Comparison of ENCODE assay signal across 15 cellular contexts in genomic region chr6:3380344-3381232, GRCh38.
DNase-seq lines count a peak whose midpoint lies in the region; ATAC-seq and TF ChIP-seq lines count a peak whose summit lies in the region.
"Had no signal": no experiment of that assay in that cellular context is flagged by ENCODE, and none has a peak within 500 bp of the region (broad histone marks: within the 10 kb centered on the region; RNA-seq: fewer than 3 reads in every experiment).

No MANE protein-coding gene starts in this region.

- H3K27ac Mint-ChIP-seq in GM23338 = no peak overlapping the region
- H3K27ac Mint-ChIP-seq: activated CD4-positive, alpha-beta memory T cell treated with anti-CD3 and anti-CD28 coated beads for 36 hours; activated T-helper 2 cell treated with anti-CD3 and anti-CD28 coated beads, Interferon-gamma antibody, Interleukin-2, Interleukin-4, amounts not matched to agents 10 μg/mL and 5 μg/mL and 100 μg/mL, durations not matched to agents 14 hours and 24 hours and 36 hours; stimulated activated memory B cell treated with anti-CD40 and anti-IgM and Interleukin-4, amounts not matched to agents 10 μg/mL and 1 μg/mL and 100 μg/mL, for 72 hours had no signal

- H3K27me3 Mint-ChIP-seq in GM23338 (ENCODE audit: insufficient read depth, low read depth, poor library complexity) = peaks cover 7% of the 10 kb centered on the region
- H3K27me3 Mint-ChIP-seq: activated CD4-positive, alpha-beta memory T cell treated with anti-CD3 and anti-CD28 coated beads for 36 hours had no signal

- H4K20me1 ChIP-seq in GM23338 (replicated peaks; ENCODE audit: insufficient read depth) = peaks cover 14% of the 10 kb centered on the region

- no peaks in the 10 kb centered on the region for H3K36me3 ChIP-seq in GM23338 (ENCODE audit: insufficient read depth)
- no peaks in the 10 kb centered on the region for H3K36me3 ChIP-seq in stomach

- H3K27ac ChIP-seq in GM23338 (ENCODE audit: low read depth) (no peak overlapping the region), layer of hippocampus (ENCODE audit: low read depth, low read length) (peak overlapping the region; percentile 72), stomach (peak overlapping the region; percentile 75 to 88 (median 78))

- no peak for TF ChIP-seq POLR2A in stomach (IDR thresholded peaks at IDR 0.05)

- 31 to 58% (median 50%) methylated on average over 11 of the region's 11 CpGs for WGBS in stomach, 5 donors

- no peak for TF ChIP-seq CTCF in GM23338 (conservative IDR thresholded peaks at IDR 0.05; ENCODE audit: low read depth in 2 of 2)
- TF ChIP-seq CTCF in stomach (IDR thresholded peaks at IDR 0.05) = no peak
- no peak for TF ChIP-seq CTCF in foreskin fibroblast (IDR thresholded peaks at IDR 0.05; ENCODE audit: low read depth, low read length)

- H3K27me3 ChIP-seq in GM23338 (ENCODE audit: insufficient read depth) = no peaks in the 10 kb centered on the region
- H3K27me3 ChIP-seq in layer of hippocampus (ENCODE audit: control insufficient read depth, insufficient read depth, low read length) = no peaks in the 10 kb centered on the region
- H3K27me3 ChIP-seq in stomach = no peaks in the 10 kb centered on the region

- no peaks in the 10 kb centered on the region for H3K9me2 ChIP-seq in GM23338 (ENCODE audit: insufficient read depth)

- peak; percentile 23; the same call in 1 of the 3 replicates for ATAC-seq in GM23338
- ATAC-seq: stimulated activated memory B cell treated with anti-CD40 and anti-IgM and Interleukin-4, amounts not matched to agents 10 μg/mL and 1 μg/mL and 100 μg/mL, for 72 hours had no signal

- H3K4me3 Mint-ChIP-seq in GM23338 = no peak overlapping the region
- H3K4me3 Mint-ChIP-seq: activated CD4-positive, alpha-beta memory T cell treated with anti-CD3 and anti-CD28 coated beads for 36 hours; stimulated activated memory B cell treated with anti-CD40 and anti-IgM and Interleukin-4, amounts not matched to agents 10 μg/mL and 1 μg/mL and 100 μg/mL, for 72 hours had no signal

- no peaks in the 10 kb centered on the region; the same call in 1 of the 3 replicates for H3K36me3 Mint-ChIP-seq in GM23338 (ENCODE audit: low read depth)
- H3K36me3 Mint-ChIP-seq: activated CD4-positive, alpha-beta memory T cell treated with anti-CD3 and anti-CD28 coated beads for 36 hours; stimulated activated memory B cell treated with anti-CD40 and anti-IgM and Interleukin-4, amounts not matched to agents 10 μg/mL and 1 μg/mL and 100 μg/mL, for 72 hours had no signal

- H3K4me1 Mint-ChIP-seq in GM23338 = peaks cover 61% of the 10 kb centered on the region

- H3F3A ChIP-seq in GM23338 (replicated peaks; ENCODE audit: low read depth) = no peaks in the 10 kb centered on the region

- H3K9me3 ChIP-seq in stomach = no peaks in the 10 kb centered on the region

- H3K4me3 ChIP-seq in GM23338 (no peak overlapping the region), stomach (no peak overlapping the region), foreskin fibroblast (ENCODE audit: low read depth in 1 of 2, low read length in 2 of 2) (no peak overlapping the region)

- no peak overlapping the region for H3K4me2 ChIP-seq in GM23338

- TF ChIP-seq EP300 in stomach (IDR thresholded peaks at IDR 0.05) = no peak

- H2AFZ ChIP-seq in GM23338 = no peak overlapping the region

- H3K4me1 ChIP-seq in GM23338 (ENCODE audit: insufficient read depth) (peaks cover 21% of the 10 kb centered on the region; the same call in 1 of the 2 replicates), stomach (peaks cover 26 to 86% (median 61%) of the 10 kb centered on the region in 4 donors)

- peaks cover 69% of the 10 kb centered on the region for H3K79me2 ChIP-seq in GM23338 (replicated peaks; ENCODE audit: insufficient read depth)

- no peaks in the 10 kb centered on the region for H3K9me3 Mint-ChIP-seq in GM23338
- H3K9me3 Mint-ChIP-seq: activated CD4-positive, alpha-beta memory T cell treated with anti-CD3 and anti-CD28 coated beads for 36 hours; activated T-helper 2 cell treated with anti-CD3 and anti-CD28 coated beads, Interferon-gamma antibody, Interleukin-2, Interleukin-4, amounts not matched to agents 10 μg/mL and 5 μg/mL and 100 μg/mL, durations not matched to agents 14 hours and 24 hours and 36 hours; stimulated activated memory B cell treated with anti-CD40 and anti-IgM and Interleukin-4, amounts not matched to agents 10 μg/mL and 1 μg/mL and 100 μg/mL, for 72 hours had no signal

- DNase-seq in GM23338 (ENCODE audit: low spot score) (no peak), NCI-H2196 treated with DMSO at 0.1 percent for 48 hours (lab: John Stamatoyannopoulos, UW; ENCODE audit: unreplicated experiment) (peak; percentile 50), stomach (peak; percentile 88), putamen (ENCODE audit: low spot score) (no peak), foreskin fibroblast (no peak), NCI-H524 (lab: John Stamatoyannopoulos, UW) (no peak)
- DNase-seq: activated CD4-positive, alpha-beta memory T cell treated with anti-CD3 and anti-CD28 coated beads for 36 hours; effector memory CD4-positive, alpha-beta T cell; foreskin melanocyte; MM.1S; NCI-H526 treated with DMSO at 0.1 percent for 48 hours; stimulated activated CD4-positive, alpha-beta T cell treated with anti-CD3 and anti-CD28 coated beads, Interleukin-2, amount 100 ng/mL, for 48 hours had no signal

- intact Hi-C loops in stomach (cut with DNase I; ENCODE audit: low total_unique reads) = no loop called here

TF ChIP-seq in GM23338, 12 proteins besides CTCF, POLR2A, EP300 and RAD21 (continues in another document):
- no peak for TF ChIP-seq ETS1 (IDR thresholded peaks at IDR 0.05)
- no peak for TF ChIP-seq CREB1 (CRISPR knock-in tag; IDR thresholded peaks at IDR 0.05; ENCODE audit: low read depth)
- no peak for TF ChIP-seq NANOG (IDR thresholded peaks at IDR 0.05; ENCODE audit: borderline replicate concordance)
- TF ChIP-seq ZNF331 (CRISPR knock-in tag; IDR thresholded peaks at IDR 0.05; ENCODE audit: low read depth) = no peak
- TF ChIP-seq ZNF114 (CRISPR knock-in tag; IDR thresholded peaks at IDR 0.05) = no peak
- no peak for TF ChIP-seq POLR2AphosphoS5 (IDR thresholded peaks at IDR 0.05; ENCODE audit: low read depth)
- TF ChIP-seq EZH2phosphoT487 (IDR thresholded peaks at IDR 0.05; ENCODE audit: unreplicated experiment) = no peak
- no peak for TF ChIP-seq STAT1 (IDR thresholded peaks at IDR 0.05; ENCODE audit: unreplicated experiment)

Comparison
In these comparisons a context has a peak if more than half of its experiments do, and no peak if none do; other contexts are left out.
1. DNase-seq: peak in NCI-H2196 treated with DMSO at 0.1 percent for 48 hours (single experiment) and stomach (single experiment); none in GM23338 (single experiment), putamen (single experiment), foreskin fibroblast (0 of 2) and NCI-H524 (0 of 2).